ENCODE assay signal across 12 cellular contexts in the genomic region with DNA sequence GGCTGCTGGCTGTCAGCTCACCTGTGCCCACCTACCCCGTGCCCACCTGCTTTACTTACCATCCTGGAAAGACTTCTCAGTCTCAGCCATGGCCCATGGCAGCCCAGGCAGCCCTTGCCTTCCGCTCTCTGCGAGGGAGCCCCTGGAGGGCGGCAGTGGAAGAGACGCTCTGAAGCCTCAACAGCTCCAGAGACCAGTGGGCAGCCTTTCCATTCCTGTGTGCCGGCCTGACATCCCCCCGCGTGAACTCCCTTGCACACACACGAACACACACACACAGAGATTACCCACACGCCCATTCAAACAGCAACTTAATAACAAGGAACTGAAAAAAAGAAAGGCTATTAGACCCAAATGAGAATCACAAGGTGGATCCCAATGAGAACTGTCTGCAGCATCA. TPM values are rescaled to one million over a fixed set of nuclear protein-coding genes. Genes with fewer than 3 reads are reported as not detected.
A peak's percentile ranks its signal among the peaks of the same experiment; 100 is the strongest.
DNase-seq lines count a peak whose midpoint lies in the region; ATAC-seq and TF ChIP-seq lines count a peak whose summit lies in the region.
"Had no signal": no experiment of that assay in that cellular context is flagged by ENCODE, and none has a peak within 500 bp of the region (broad histone marks: within the 10 kb centered on the region; RNA-seq: fewer than 3 reads in every experiment).

No MANE protein-coding gene starts in this region.

- in situ Hi-C loops in brain microvascular endothelial cell (cut with HindIII; ENCODE audit: low pct_ligation_motif_present, low sequenced_read_pairs): no loop called here

- no peak for ATAC-seq in GM18870 (IDR thresholded peaks at IDR 0.05; ENCODE audit: unreplicated experiment)

- H3K9me3 Mint-ChIP-seq in osteocyte (ENCODE audit: unreplicated experiment): no peaks in the 10 kb centered on the region

- H3K27me3 Mint-ChIP-seq in osteocyte (ENCODE audit: unreplicated experiment): peaks cover 15% of the 10 kb centered on the region

- H3K4me3 ChIP-seq in brain microvascular endothelial cell (ENCODE audit: low read depth, low read length): no peak overlapping the region
- H3K4me3 ChIP-seq in retinal pigment epithelial cell (ENCODE audit: low read length): no peak overlapping the region
- H3K4me3 ChIP-seq: Peyer's patch had no signal

- H3K36me3 Mint-ChIP-seq in osteocyte (ENCODE audit: unreplicated experiment): no peaks in the 10 kb centered on the region

- no peaks in the 10 kb centered on the region for H3K36me3 ChIP-seq in brain microvascular endothelial cell (replicated peaks)
- H3K36me3 ChIP-seq: Peyer's patch had no signal

- no peaks in the 10 kb centered on the region for H3K27me3 ChIP-seq in brain microvascular endothelial cell (replicated peaks)
- H3K27me3 ChIP-seq: Peyer's patch had no signal

- no peak overlapping the region for H3K4me3 Mint-ChIP-seq in osteocyte (ENCODE audit: unreplicated experiment)

- TF ChIP-seq CTCF in brain microvascular endothelial cell (IDR thresholded peaks at IDR 0.05; ENCODE audit: low read depth, low read length, missing control alignments) (peak; percentile 57), retinal pigment epithelial cell (conservative IDR thresholded peaks at IDR 0.05; ENCODE audit: low read depth, low read length) (peak; percentile 43), osteocyte (IDR thresholded peaks at IDR 0.05) (no peak)

- no peaks in the 10 kb centered on the region for H3K4me1 Mint-ChIP-seq in osteocyte (ENCODE audit: unreplicated experiment)

- H3K27ac ChIP-seq in brain microvascular endothelial cell: no peak overlapping the region

- H3K27ac Mint-ChIP-seq in osteocyte (ENCODE audit: unreplicated experiment): no peak overlapping the region

- peak; percentile 29 for DNase-seq in activated CD4-positive, CD25-positive, alpha-beta regulatory T cell treated with anti-CD3 and anti-CD28 coated beads, Interleukin-2, amount 50 U/mL, for 72 hours
- DNase-seq in activated CD4-positive, CD25-positive, alpha-beta regulatory T cell (lab: John Stamatoyannopoulos, UW): no peak
- DNase-seq in Kasumi-1 (lab: John Stamatoyannopoulos, UW) (peak; percentile 15 to 18), brain microvascular endothelial cell (no peak), retinal pigment epithelial cell (ENCODE audit: low read depth) (no peak), osteocyte (ENCODE audit: extremely low spot score, unreplicated experiment) (no peak), GM19240 (ENCODE audit: insufficient read length, low spot score) (no peak)
- DNase-seq: activated gamma-delta T cell treated with Interleukin-2 at 50 U/mL for 16 hours, C1 segment of cervical spinal cord, occipital lobe had no signal

RNA-seq across cellular contexts. Expression of gene RASA3, which starts 14.2 kb away (rescaled TPM):
- 44.8 and 45.5 TPM in 2 replicates for total RNA-seq in osteocyte

RNA-seq across cellular contexts. Expression of gene CFAP97D2, which starts 32.4 kb away (rescaled TPM):
- total RNA-seq in osteocyte: not detected in 2 replicates
- total RNA-seq: occipital lobe, Peyer's patch had no signal

Comparison
In these comparisons a context has a peak if more than half of its experiments do, and no peak if none do; other contexts are left out.
1. DNase-seq: peak in activated CD4-positive, CD25-positive, alpha-beta regulatory T cell treated with anti-CD3 and anti-CD28 coated beads, Interleukin-2, amount 50 U/mL, for 72 hours (single experiment) and Kasumi-1 (2 of 2); none in activated CD4-positive, CD25-positive, alpha-beta regulatory T cell (0 of 4), brain microvascular endothelial cell (single experiment), retinal pigment epithelial cell (single experiment), osteocyte (single experiment) and GM19240 (single experiment).